31 cellular contexts compared by ENCODE assay signal in the genomic region with DNA sequence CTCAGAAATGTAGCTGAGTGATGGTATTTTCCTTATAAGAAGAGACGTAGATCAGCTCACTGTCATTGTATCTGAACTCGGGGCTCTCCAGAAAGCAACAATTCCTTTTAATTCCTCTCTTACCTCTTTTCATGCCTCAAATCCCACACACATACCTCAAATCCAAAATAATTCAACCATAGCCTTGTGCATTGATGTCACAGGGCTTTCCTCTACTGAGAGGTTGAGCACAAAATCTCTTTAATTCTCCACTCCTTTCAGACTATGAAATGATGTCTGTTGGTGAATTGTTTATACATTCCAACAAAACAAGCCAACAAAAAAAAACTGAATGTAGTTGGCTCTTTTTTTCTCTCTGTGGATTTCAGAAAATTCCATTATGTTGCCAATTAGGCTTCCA. TPM values are rescaled to one million over a fixed set of nuclear protein-coding genes. Genes with fewer than 3 reads are reported as not detected.
DNase-seq lines count a peak whose midpoint lies in the region; ATAC-seq, FAIRE-seq and TF ChIP-seq lines count a peak whose summit lies in the region.
"Had no signal": no experiment of that assay in that cellular context is flagged by ENCODE, and none has a peak within 500 bp of the region (broad histone marks: within the 10 kb centered on the region; RNA-seq: fewer than 3 reads in every experiment).

No MANE protein-coding gene starts in this region.

- H3K4me3 ChIP-seq in adipocyte (ENCODE audit: low read length) (no peak overlapping the region), skeletal muscle tissue (ENCODE audit: low read length in 3 of 3) (no peak overlapping the region), H7 (ENCODE audit: insufficient read depth, low read depth, low read length) (no peak overlapping the region), kidney (ENCODE audit: low read length in 2 of 2) (no peak overlapping the region)
- H3K4me3 ChIP-seq: cardiac muscle cell, K562, pancreas had no signal

- no peak for ATAC-seq in HG02571 (IDR thresholded peaks at IDR 0.05; ENCODE audit: unreplicated experiment)
- ATAC-seq: activated T-helper 17 cell treated with anti-CD3 and anti-CD28 coated beads, Interleukin-2, amount 50 U/mL, for 72 hours; K562; left colon; pancreas; stimulated activated naive CD8-positive, alpha-beta T cell treated with anti-CD3 and anti-CD28 coated beads, Interleukin-15, amount 100 ng/mL, for 72 hours had no signal

- no peak for TF ChIP-seq CTCF in kidney (IDR thresholded peaks at IDR 0.05; ENCODE audit: borderline replicate concordance, extremely low read depth, insufficient read depth)

- H3K27me3 ChIP-seq in adipocyte (replicated peaks; ENCODE audit: control insufficient read depth, insufficient read depth, low read length) (no peaks in the 10 kb centered on the region), skeletal muscle tissue (ENCODE audit: control insufficient read depth in 3 of 3, insufficient read depth in 3 of 3, low read length in 3 of 3) (no peaks in the 10 kb centered on the region), H7 (ENCODE audit: control insufficient read depth, insufficient read depth, low read length) (no peaks in the 10 kb centered on the region)
- H3K27me3 ChIP-seq: cardiac muscle cell, pancreas had no signal

- peak; percentile 27 for DNase-seq in AG08395 (ENCODE audit: low spot score)
- peak; percentile 69 for DNase-seq in adipocyte (ENCODE audit: low read depth)
- peak; percentile 62 for DNase-seq in fibroblast of gingiva (ENCODE audit: low read depth)
- no peak for DNase-seq in H7
- DNase-seq in HuH-7.5 (ENCODE audit: low spot score) = no peak
- DNase-seq in kidney = no peak
- DNase-seq: 8988T; activated CD4-positive, alpha-beta T cell treated with anti-CD3 and anti-CD28 coated beads for 4 hours; CD4-positive, alpha-beta T cell; DMS79 treated with DMSO at 0.1 percent for 48 hours; GF-D8; hypothalamus; immature natural killer cell; left colon; NCI-H1048; NCI-H187; NCI-H2171; NCI-H82; pancreas; stimulated activated naive CD8-positive, alpha-beta T cell treated with anti-CD3 and anti-CD28 coated beads, Interleukin-15, amount 100 ng/mL, for 72 hours; T1000; trophoblast cell; WERI-Rb-1 had no signal

- H3K27ac ChIP-seq in skeletal muscle tissue (ENCODE audit: low read depth, low read length) = peak overlapping the region; percentile 33
- H3K27ac ChIP-seq in kidney (ENCODE audit: low read depth in 2 of 2, low read length in 2 of 2) = no peak overlapping the region
- H3K27ac ChIP-seq: cardiac muscle cell, pancreas, WERI-Rb-1 had no signal

- H3K9ac ChIP-seq in adipocyte (ENCODE audit: low read length) (peak overlapping the region; percentile 59), skeletal muscle tissue (ENCODE audit: low read depth in 1 of 3, low read length in 3 of 3) (no peak overlapping the region), kidney (ENCODE audit: low read length in 2 of 2) (no peak overlapping the region)

- no peaks in the 10 kb centered on the region for H3K36me3 ChIP-seq in adipocyte (ENCODE audit: control insufficient read depth, insufficient read depth, low read length, severe bottlenecking)
- no peaks in the 10 kb centered on the region for H3K36me3 ChIP-seq in skeletal muscle tissue (ENCODE audit: control insufficient read depth in 3 of 3, insufficient read depth in 3 of 3, low read length in 3 of 3)
- H3K36me3 ChIP-seq in H7 (replicated peaks; ENCODE audit: control insufficient read depth, insufficient read depth, low read length) = no peaks in the 10 kb centered on the region
- H3K36me3 ChIP-seq in kidney (ENCODE audit: control insufficient read depth in 1 of 2, insufficient read depth in 2 of 2, low read length in 2 of 2) = no peaks in the 10 kb centered on the region
- H3K36me3 ChIP-seq: cardiac muscle cell, pancreas, WERI-Rb-1 had no signal

- peaks cover 56% of the 10 kb centered on the region for H3K4me1 ChIP-seq in adipocyte (ENCODE audit: control insufficient read depth, insufficient read depth, low read length)
- H3K4me1 ChIP-seq in skeletal muscle tissue (ENCODE audit: control insufficient read depth in 3 of 3, insufficient read depth in 3 of 3, low read length in 3 of 3) = peaks cover 0 to 5% (median 0%) of the 10 kb centered on the region in 3 donors
- H3K4me1 ChIP-seq in kidney (ENCODE audit: control insufficient read depth in 1 of 2, insufficient read depth in 1 of 2, low read depth in 1 of 2, low read length in 2 of 2) = peaks cover 8 to 10% of the 10 kb centered on the region in 2 donors
- H3K4me1 ChIP-seq: pancreas had no signal

- no peak for FAIRE-seq in kidney (lab: Jason Lieb, UNC)
- FAIRE-seq: H54, HTR-8/SVneo, K562, pancreas, RCC 7860 had no signal

- H3K9me3 ChIP-seq in adipocyte (ENCODE audit: control insufficient read depth, low read length) = no peaks in the 10 kb centered on the region
- H3K9me3 ChIP-seq in skeletal muscle tissue (ENCODE audit: control insufficient read depth in 3 of 3, low read length in 3 of 3) = no peaks in the 10 kb centered on the region
- H3K9me3 ChIP-seq in kidney (ENCODE audit: control insufficient read depth in 1 of 2, low read length in 2 of 2) = no peaks in the 10 kb centered on the region
- H3K9me3 ChIP-seq: pancreas had no signal

- intact Hi-C loops in kidney (cut with DNase I) = no loop called here

RNA-seq across cellular contexts. Expression of a gene that starts 53.2 kb away (rescaled TPM):
- 92.9 TPM for total RNA-seq in skeletal muscle tissue
- total RNA-seq in H7 (2014; rRNA removed; shearing (Covaris generic)) = 14.9 and 19.6 TPM in 2 replicates
- total RNA-seq in kidney = 21.2 TPM
- 53.5 TPM for polyA plus RNA-seq in kidney (ENCODE audit: insufficient read depth, low read depth, low replicate concordance)

Comparison
In these comparisons a context has a peak if more than half of its experiments do, and no peak if none do; other contexts are left out.
1. DNase-seq: peak in AG08395 (single experiment), adipocyte (single experiment) and fibroblast of gingiva (single experiment); none in H7 (single experiment), HuH-7.5 (single experiment) and kidney (single experiment).